Comparison of ENCODE assay signal across 17 cellular contexts in genomic region chr22:29217827-29218757, GRCh38. TPM values are rescaled to one million over a fixed set of nuclear protein-coding genes. Genes with fewer than 3 reads are reported as not detected.
"Had no signal": no experiment of that assay in that cellular context is flagged by ENCODE, and none has a peak within 500 bp of the region (broad histone marks: within the 10 kb centered on the region; RNA-seq: fewer than 3 reads in every experiment).

No MANE protein-coding gene starts in this region.

- DNase-seq: activated CD4-positive, alpha-beta T cell treated with anti-CD3 and anti-CD28 coated beads, Interleukin-2, amount 10 ng/mL, durations not matched to agents 7 days and 5 days; activated CD8-positive, alpha-beta memory T cell treated with anti-CD3 and anti-CD28 coated beads, Interleukin-2, amount 50 U/mL, for 48 hours; activated gamma-delta T cell; activated T-cell treated with anti-CD3 and anti-CD28 coated beads, Interleukin-2, amount 50 U/mL, for 72 hours; central memory CD4-positive, alpha-beta T cell; effector CD8-positive, alpha-beta T cell; immature natural killer cell; left colon; mucosa of descending colon; naive thymus-derived CD8-positive, alpha-beta T cell; stimulated activated CD4-positive, alpha-beta T cell treated with anti-CD3 and anti-CD28 coated beads, Interleukin-4, amount 100 ng/mL, for 24 hours; stimulated activated naive CD4-positive, alpha-beta T cell had no signal

- H3K4me3 Mint-ChIP-seq: activated CD4-positive, alpha-beta T cell treated with anti-CD3 and anti-CD28 coated beads, Interleukin-2, amount 10 ng/mL, durations not matched to agents 7 days and 5 days; activated T-cell treated with anti-CD3 and anti-CD28 coated beads, Interleukin-2, amount 50 U/mL, for 72 hours; brain; immature natural killer cell; naive thymus-derived CD8-positive, alpha-beta T cell; T-helper 2 cell treated with Interferon-gamma antibody and Interleukin-4, amounts not matched to agents 5 μg/mL and 100 μg/mL, for 36 hours had no signal

- H3K4me1 ChIP-seq: tibial artery, vagina had no signal

- H3K27me3 ChIP-seq: tibial artery, vagina had no signal

- H3K36me3 Mint-ChIP-seq: activated naive CD4-positive, alpha-beta T cell treated with anti-CD3 and anti-CD28 coated beads, Interleukin-2, amount 50 U/mL, for 72 hours; brain; immature natural killer cell; naive thymus-derived CD8-positive, alpha-beta T cell had no signal

- H3K4me3 ChIP-seq: mucosa of descending colon, tibial artery, vagina had no signal

- ATAC-seq: activated naive CD4-positive, alpha-beta T cell treated with anti-CD3 and anti-CD28 coated beads, Interleukin-2, amount 50 U/mL, for 72 hours; activated T-cell treated with anti-CD3 and anti-CD28 coated beads, Interleukin-2, amount 50 U/mL, for 72 hours; left colon; naive thymus-derived CD8-positive, alpha-beta T cell had no signal

- H3K36me3 ChIP-seq: tibial artery, vagina had no signal

- H3K4me1 Mint-ChIP-seq: activated CD4-positive, alpha-beta T cell treated with anti-CD3 and anti-CD28 coated beads, Interleukin-2, amount 10 ng/mL, durations not matched to agents 7 days and 5 days; immature natural killer cell had no signal

- H3K27ac ChIP-seq: tibial artery, vagina had no signal

- H3K27me3 Mint-ChIP-seq: activated CD4-positive, alpha-beta T cell treated with anti-CD3 and anti-CD28 coated beads, Interleukin-2, amount 10 ng/mL, durations not matched to agents 7 days and 5 days; naive thymus-derived CD8-positive, alpha-beta T cell had no signal

- H3K9me3 ChIP-seq: mucosa of descending colon, tibial artery, vagina had no signal

- H3K27ac Mint-ChIP-seq: activated CD4-positive, alpha-beta T cell treated with anti-CD3 and anti-CD28 coated beads, Interleukin-2, amount 10 ng/mL, durations not matched to agents 7 days and 5 days; activated naive CD4-positive, alpha-beta T cell treated with anti-CD3 and anti-CD28 coated beads, Interleukin-2, amount 50 U/mL, for 72 hours; activated T-cell treated with anti-CD3 and anti-CD28 coated beads, Interleukin-2, amount 50 U/mL, for 72 hours; immature natural killer cell; naive thymus-derived CD8-positive, alpha-beta T cell; T-helper 2 cell treated with Interferon-gamma antibody and Interleukin-4, amounts not matched to agents 5 μg/mL and 100 μg/mL, for 36 hours had no signal

- H3K9me3 Mint-ChIP-seq: activated CD4-positive, alpha-beta T cell treated with anti-CD3 and anti-CD28 coated beads, Interleukin-2, amount 10 ng/mL, durations not matched to agents 7 days and 5 days; activated naive CD4-positive, alpha-beta T cell treated with anti-CD3 and anti-CD28 coated beads, Interleukin-2, amount 50 U/mL, for 72 hours; activated T-cell treated with anti-CD3 and anti-CD28 coated beads, Interleukin-2, amount 50 U/mL, for 72 hours; immature natural killer cell; naive thymus-derived CD8-positive, alpha-beta T cell; T-helper 2 cell treated with Interferon-gamma antibody and Interleukin-4, amounts not matched to agents 5 μg/mL and 100 μg/mL, for 36 hours had no signal

RNA-seq across cellular contexts. Expression of gene EMID1, which starts 12.4 kb away (rescaled TPM):
- total RNA-seq: activated CD4-positive, alpha-beta T cell treated with anti-CD3 and anti-CD28 coated beads, Interleukin-2, amount 10 ng/mL, durations not matched to agents 7 days and 5 days; naive thymus-derived CD8-positive, alpha-beta T cell had no signal
- polyA plus RNA-seq: naive thymus-derived CD8-positive, alpha-beta T cell had no signal
